In genomic region chr7:156903232-156903909, GRCh38 we compare ENCODE assay signal across 1 cellular context.
A peak's percentile ranks its signal among the peaks of the same experiment; 100 is the strongest.
TF ChIP-seq lines count a peak whose summit lies in the region.

No MANE protein-coding gene starts in this region.

TF ChIP-seq in HCT116, 20 proteins besides CTCF, POLR2A, EP300 and RAD21 (continued from another document):
- peak; percentile 94 for TF ChIP-seq SP1 (IDR thresholded peaks at IDR 0.05; ENCODE audit: low read depth)
- TF ChIP-seq FOSL1 (IDR thresholded peaks at IDR 0.05; ENCODE audit: low read depth) = peak; percentile 86
- TF ChIP-seq ZNF274 (IDR thresholded peaks at IDR 0.05; ENCODE audit: low read depth, low read length) = no peak
- TF ChIP-seq EGR1 (IDR thresholded peaks at IDR 0.05; ENCODE audit: low read depth) = no peak
- TF ChIP-seq ZBTB33 (IDR thresholded peaks at IDR 0.05; ENCODE audit: extremely low read depth, insufficient replicate concordance, low read length) = peak; percentile 37
- no peak for TF ChIP-seq ELF1 (IDR thresholded peaks at IDR 0.05; ENCODE audit: borderline replicate concordance, low read depth)
- TF ChIP-seq POLR2AphosphoS5 (IDR thresholded peaks at IDR 0.05; ENCODE audit: low read depth, low read length) = peak; percentile 74
- peak; percentile 99 for TF ChIP-seq TCF7L2 (IDR thresholded peaks at IDR 0.05; ENCODE audit: borderline replicate concordance, extremely low read depth, insufficient read depth, insufficient read length)
- TF ChIP-seq JUND (IDR thresholded peaks at IDR 0.05) = peak; percentile 91
- no peak for TF ChIP-seq ZFX (IDR thresholded peaks at IDR 0.05)
- TF ChIP-seq, protein P1, sequence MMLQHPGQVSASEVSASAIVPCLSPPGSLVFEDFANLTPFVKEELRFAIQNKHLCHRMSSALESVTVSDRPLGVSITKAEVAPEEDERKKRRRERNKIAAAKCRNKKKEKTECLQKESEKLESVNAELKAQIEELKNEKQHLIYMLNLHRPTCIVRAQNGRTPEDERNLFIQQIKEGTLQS (IDR thresholded peaks at IDR 0.05) = no peak
